ENCODE assay signal across 11 cellular contexts in the genomic region with DNA sequence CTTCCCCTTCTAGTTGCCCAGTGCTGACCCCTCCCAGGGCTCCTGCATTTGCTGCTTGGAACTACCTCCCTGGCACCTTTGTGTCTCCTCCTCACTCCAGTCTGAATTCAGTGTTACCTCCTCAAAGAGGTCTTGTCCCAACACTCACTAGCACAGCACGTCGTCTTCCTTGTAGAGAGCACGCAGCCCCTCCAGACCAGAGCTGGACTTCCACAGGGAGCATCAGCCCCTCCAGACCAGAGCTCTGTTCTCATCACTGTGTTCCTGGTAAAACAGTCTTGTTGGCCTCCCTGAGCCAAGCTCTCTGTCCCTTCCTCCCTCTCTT. TPM values are rescaled to one million over a fixed set of nuclear protein-coding genes. Genes with fewer than 3 reads are reported as not detected.
DNase-seq lines count a peak whose midpoint lies in the region; ATAC-seq and TF ChIP-seq lines count a peak whose summit lies in the region.
"Had no signal": no experiment of that assay in that cellular context is flagged by ENCODE, and none has a peak within 500 bp of the region (broad histone marks: within the 10 kb centered on the region; RNA-seq: fewer than 3 reads in every experiment).

No MANE protein-coding gene starts in this region.

- H3K36me3 ChIP-seq in PC-3 (ENCODE audit: low read depth, low read length) (no peaks in the 10 kb centered on the region), endodermal cell (ENCODE audit: control insufficient read depth, insufficient read depth, low read length) (no peaks in the 10 kb centered on the region)
- H3K36me3 ChIP-seq: vagina had no signal

- no peaks in the 10 kb centered on the region for H3K79me2 ChIP-seq in PC-3 (ENCODE audit: low read length)

- no peak overlapping the region for H2AFZ ChIP-seq in PC-3 (ENCODE audit: low read length)

- intact Hi-C loops in PC-3 (cut with micrococcal nuclease): no loop called here

- H3K27me3 ChIP-seq in PC-3 (ENCODE audit: low read length): peaks cover 24% of the 10 kb centered on the region
- peaks cover 19% of the 10 kb centered on the region for H3K27me3 ChIP-seq in endodermal cell (ENCODE audit: control insufficient read depth, insufficient read depth, low read length, poor library complexity, severe bottlenecking)
- H3K27me3 ChIP-seq: vagina had no signal

- peaks cover 22% of the 10 kb centered on the region for H3K27me3 Mint-ChIP-seq in activated naive CD8-positive, alpha-beta T cell
- peaks cover 47% of the 10 kb centered on the region for H3K27me3 Mint-ChIP-seq in activated naive CD8-positive, alpha-beta T cell treated with anti-CD3 and anti-CD28 coated beads, Interleukin-2, amount 50 U/mL, for 24 hours
- H3K27me3 Mint-ChIP-seq in endodermal cell (ENCODE audit: insufficient read depth): peaks cover 34% of the 10 kb centered on the region

- WGBS in endodermal cell (ENCODE audit: insufficient coverage in 1 of 2, insufficient read length in 1 of 2), 2 experiments: 16 to 24% methylated on average over 3 of the region's 3 CpGs

- no peak for DNase-seq in activated naive CD8-positive, alpha-beta T cell treated with anti-CD3 and anti-CD28 coated beads, Interleukin-2, amount 50 U/mL, for 24 hours
- DNase-seq in PC-3 (no peak), endodermal cell (peak; percentile 78), NCI-H1694 (lab: John Stamatoyannopoulos, UW) (no peak)
- no peak for DNase-seq in stimulated activated effector memory CD8-positive, alpha-beta T cell treated with anti-CD3 and anti-CD28 coated beads, Interleukin-12 subunit alpha, Interleukin-12 subunit beta, amount 100 ng/mL, for 72 hours (ENCODE audit: low spot score in 2 of 2)
- DNase-seq in stimulated activated CD4-positive, alpha-beta T cell treated with anti-CD3 and anti-CD28 coated beads, Interleukin-4, amount 100 ng/mL, for 4 hours: no peak
- DNase-seq: psoas muscle had no signal

- H3K9me3 ChIP-seq in PC-3 (ENCODE audit: low read length): no peaks in the 10 kb centered on the region
- H3K9me3 ChIP-seq in endodermal cell (ENCODE audit: control insufficient read depth, low read length): no peaks in the 10 kb centered on the region
- H3K9me3 ChIP-seq: psoas muscle, vagina had no signal

- H3K4me3 ChIP-seq in PC-3 (ENCODE audit: low read length) (no peak overlapping the region), endodermal cell (ENCODE audit: low read length) (no peak overlapping the region)

- H3F3A ChIP-seq in PC-3 (ENCODE audit: low read length, unreplicated experiment): no peaks in the 10 kb centered on the region

- POLR2A ChIA-PET in PC-3 (lab: Charles Lee; ENCODE audit: unreplicated experiment): no interaction called here

- no peak overlapping the region for H3K4me2 ChIP-seq in PC-3 (ENCODE audit: low read length)

- H3K4me1 Mint-ChIP-seq in activated naive CD8-positive, alpha-beta T cell (ENCODE audit: low read depth): peaks cover 17% of the 10 kb centered on the region
- peaks cover 10% of the 10 kb centered on the region for H3K4me1 Mint-ChIP-seq in activated naive CD8-positive, alpha-beta T cell treated with anti-CD3 and anti-CD28 coated beads, Interleukin-2, amount 50 U/mL, for 24 hours
- H3K4me1 Mint-ChIP-seq in endodermal cell: peaks cover 18% of the 10 kb centered on the region
- H3K4me1 Mint-ChIP-seq in stimulated activated effector memory CD8-positive, alpha-beta T cell treated with anti-CD3 and anti-CD28 coated beads, Interleukin-12 subunit alpha, Interleukin-12 subunit beta, amount 100 ng/mL, for 72 hours: peaks cover 23% of the 10 kb centered on the region

- no peaks in the 10 kb centered on the region for H4K20me1 ChIP-seq in PC-3 (ENCODE audit: low read length)

- no peaks in the 10 kb centered on the region for H3K9me3 Mint-ChIP-seq in activated naive CD8-positive, alpha-beta T cell (ENCODE audit: low read depth)
- no peaks in the 10 kb centered on the region for H3K9me3 Mint-ChIP-seq in activated naive CD8-positive, alpha-beta T cell treated with anti-CD3 and anti-CD28 coated beads, Interleukin-2, amount 50 U/mL, for 24 hours
- no peaks in the 10 kb centered on the region for H3K9me3 Mint-ChIP-seq in endodermal cell
- no peaks in the 10 kb centered on the region for H3K9me3 Mint-ChIP-seq in stimulated activated effector memory CD8-positive, alpha-beta T cell treated with anti-CD3 and anti-CD28 coated beads, Interleukin-12 subunit alpha, Interleukin-12 subunit beta, amount 100 ng/mL, for 72 hours
- H3K9me3 Mint-ChIP-seq: mesothelial cell of epicardium had no signal

- no peak overlapping the region for H3K27ac ChIP-seq in PC-3 (ENCODE audit: low read length)
- H3K27ac ChIP-seq in endodermal cell (ENCODE audit: low read depth, low read length): no peak overlapping the region
- H3K27ac ChIP-seq: psoas muscle, vagina had no signal

- ATAC-seq in activated naive CD8-positive, alpha-beta T cell treated with anti-CD3 and anti-CD28 coated beads, Interleukin-2, amount 50 U/mL, for 24 hours: no peak
- ATAC-seq in PC-3: peak; percentile 7
- no peak for ATAC-seq in stimulated activated effector memory CD8-positive, alpha-beta T cell treated with anti-CD3 and anti-CD28 coated beads, Interleukin-12 subunit alpha, Interleukin-12 subunit beta, amount 100 ng/mL, for 72 hours
- no peak for ATAC-seq in GM18517 (IDR thresholded peaks at IDR 0.05; ENCODE audit: unreplicated experiment)

- CTCF ChIA-PET in PC-3 (lab: Charles Lee): no interaction called here

- H3K36me3 Mint-ChIP-seq in activated naive CD8-positive, alpha-beta T cell: no peaks in the 10 kb centered on the region
- no peaks in the 10 kb centered on the region for H3K36me3 Mint-ChIP-seq in activated naive CD8-positive, alpha-beta T cell treated with anti-CD3 and anti-CD28 coated beads, Interleukin-2, amount 50 U/mL, for 24 hours (ENCODE audit: low read depth)
- H3K36me3 Mint-ChIP-seq in endodermal cell (ENCODE audit: low read depth): no peaks in the 10 kb centered on the region
- peaks cover 5% of the 10 kb centered on the region for H3K36me3 Mint-ChIP-seq in stimulated activated effector memory CD8-positive, alpha-beta T cell treated with anti-CD3 and anti-CD28 coated beads, Interleukin-12 subunit alpha, Interleukin-12 subunit beta, amount 100 ng/mL, for 72 hours
- H3K36me3 Mint-ChIP-seq: mesothelial cell of epicardium had no signal

- H3K27ac Mint-ChIP-seq in activated naive CD8-positive, alpha-beta T cell: no peak overlapping the region
- H3K27ac Mint-ChIP-seq in activated naive CD8-positive, alpha-beta T cell treated with anti-CD3 and anti-CD28 coated beads, Interleukin-2, amount 50 U/mL, for 24 hours: no peak overlapping the region
- no peak overlapping the region for H3K27ac Mint-ChIP-seq in endodermal cell
- peak overlapping the region; percentile 63 for H3K27ac Mint-ChIP-seq in stimulated activated effector memory CD8-positive, alpha-beta T cell treated with anti-CD3 and anti-CD28 coated beads, Interleukin-12 subunit alpha, Interleukin-12 subunit beta, amount 100 ng/mL, for 72 hours
- H3K27ac Mint-ChIP-seq: mesothelial cell of epicardium had no signal

- TF ChIP-seq CTCF in PC-3 (conservative IDR thresholded peaks at IDR 0.05; ENCODE audit: low read depth, low read length): no peak
- TF ChIP-seq CTCF in endodermal cell (conservative IDR thresholded peaks at IDR 0.05): no peak

- H3K4me1 ChIP-seq in PC-3 (ENCODE audit: insufficient read depth, low read length) (peaks cover 11% of the 10 kb centered on the region), endodermal cell (ENCODE audit: control insufficient read depth, insufficient read depth, low read length) (peaks cover 3% of the 10 kb centered on the region)
- H3K4me1 ChIP-seq: psoas muscle had no signal

- no TSS peak for BruUV-seq in PC-3 (replicated peaks; lab: Mats Ljungman, UMichigan)

- no peaks in the 10 kb centered on the region for H3K9me2 ChIP-seq in PC-3 (replicated peaks; ENCODE audit: low read length)

- H3K9ac ChIP-seq in PC-3 (ENCODE audit: low read length): no peak overlapping the region
- H3K9ac ChIP-seq in endodermal cell (ENCODE audit: extremely low read depth, low read length, poor library complexity, severe bottlenecking): no peak overlapping the region

- peak overlapping the region; percentile 63 for H3K4me3 Mint-ChIP-seq in activated naive CD8-positive, alpha-beta T cell
- no peak overlapping the region for H3K4me3 Mint-ChIP-seq in activated naive CD8-positive, alpha-beta T cell treated with anti-CD3 and anti-CD28 coated beads, Interleukin-2, amount 50 U/mL, for 24 hours
- H3K4me3 Mint-ChIP-seq in endodermal cell: no peak overlapping the region
- H3K4me3 Mint-ChIP-seq in stimulated activated effector memory CD8-positive, alpha-beta T cell treated with anti-CD3 and anti-CD28 coated beads, Interleukin-12 subunit alpha, Interleukin-12 subunit beta, amount 100 ng/mL, for 72 hours: peak overlapping the region; percentile 41
- H3K4me3 Mint-ChIP-seq: mesothelial cell of epicardium had no signal

RNA-seq across cellular contexts. Expression of a gene that starts 27.8 kb away (rescaled TPM):
- total RNA-seq in PC-3 (2014; rRNA removed) (4.9 and 10.3 TPM in 2 replicates), endodermal cell (1 to 10 TPM; 2.9 to 3.3 TPM)
- 7.2 TPM for polyA plus RNA-seq in endodermal cell (2013, experiment 1 of 2)
- 7.2 TPM for polyA plus RNA-seq in endodermal cell (2013, experiment 2 of 2)

Comparison
In these comparisons a context has a peak if more than half of its experiments do, and no peak if none do; other contexts are left out.
1. H3K4me3 Mint-ChIP-seq: peak in activated naive CD8-positive, alpha-beta T cell (single experiment) and stimulated activated effector memory CD8-positive, alpha-beta T cell treated with anti-CD3 and anti-CD28 coated beads, Interleukin-12 subunit alpha, Interleukin-12 subunit beta, amount 100 ng/mL, for 72 hours (single experiment); none in activated naive CD8-positive, alpha-beta T cell treated with anti-CD3 and anti-CD28 coated beads, Interleukin-2, amount 50 U/mL, for 24 hours (single experiment) and endodermal cell (single experiment).